In the genomic region with DNA sequence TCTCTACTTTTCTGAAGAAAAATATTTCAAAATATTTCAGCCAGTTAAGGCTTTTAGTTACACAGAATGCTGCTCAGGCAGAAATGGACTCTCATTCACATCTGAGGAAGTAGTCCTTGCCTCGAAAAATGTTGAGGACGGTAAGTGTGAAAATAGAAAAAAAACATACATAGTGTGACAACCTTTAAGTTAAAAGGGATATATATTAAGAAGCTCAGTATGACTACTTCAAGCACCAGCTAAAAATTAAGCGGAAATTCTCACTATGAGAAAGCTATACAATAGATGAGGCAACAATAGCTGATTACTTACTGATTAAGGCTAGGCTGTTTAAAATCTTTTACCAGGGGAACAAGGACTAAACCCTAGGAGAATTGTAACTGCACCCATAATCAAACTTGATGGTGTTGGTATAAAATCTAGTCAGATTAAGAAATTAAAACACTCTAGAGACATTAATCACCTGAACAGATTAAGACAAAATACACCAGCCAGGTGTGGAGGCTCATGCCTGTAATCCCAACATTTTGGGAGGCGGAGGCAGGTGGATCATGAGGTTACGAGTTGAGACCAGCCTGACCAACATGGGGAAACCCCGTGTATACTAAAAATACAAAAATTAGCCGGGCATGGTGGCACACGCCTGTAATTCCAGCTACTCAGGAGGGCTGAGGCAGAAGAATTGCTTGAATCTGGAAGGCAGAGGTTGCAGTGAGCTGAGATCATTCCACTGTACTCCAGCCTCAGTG, we compare ENCODE assay signal across 23 cellular contexts. TPM values are rescaled to one million over a fixed set of nuclear protein-coding genes. Genes with fewer than 3 reads are reported as not detected.
DNase-seq lines count a peak whose midpoint lies in the region; ATAC-seq, FAIRE-seq and TF ChIP-seq lines count a peak whose summit lies in the region.
"Had no signal": no experiment of that assay in that cellular context is flagged by ENCODE, and none has a peak within 500 bp of the region (broad histone marks: within the 10 kb centered on the region; RNA-seq: fewer than 3 reads in every experiment).

No MANE protein-coding gene starts in this region.

- SMC1A ChIA-PET in GM12878 (lab: Charles Lee; ENCODE audit: uncharacterized antibody, unreplicated experiment) = interaction anchor here (0.7 to 2.1 kb wide), 7 partner anchors 11 to 391 kb away, joined by 3 to 9 read pairs (median 4); no protein-coding TSS in a partner anchor

- H3K79me2 ChIP-seq in PC-9 (ENCODE audit: low read depth) (peaks cover 89% of the 10 kb centered on the region), GM12878 (ENCODE audit: control insufficient read depth, insufficient read depth, low read length) (peaks cover 41% of the 10 kb centered on the region)

- H3K9me2 ChIP-seq in PC-9 (ENCODE audit: insufficient read depth) = no peaks in the 10 kb centered on the region

- H3K4me1 ChIP-seq in PC-9 (replicated peaks; ENCODE audit: insufficient read depth) = no peaks in the 10 kb centered on the region
- H3K4me1 ChIP-seq in GM12878 (ENCODE audit: control insufficient read depth, insufficient read depth, low read length) = peaks cover 7% of the 10 kb centered on the region
- H3K4me1 ChIP-seq: colonic mucosa had no signal

- no peak for TF ChIP-seq EP300 in GM12878 (IDR thresholded peaks at IDR 0.05; ENCODE audit: borderline replicate concordance in 1 of 2, control insufficient read depth in 1 of 2, low read depth in 2 of 2, low read length in 2 of 2)

- RAD21 ChIA-PET in GM12878 (lab: Charles Lee; ENCODE audit: unreplicated experiment) = interaction anchor here (1.1 to 1.4 kb wide), 2 partner anchors 169 to 241 kb away, joined by 3 read pairs; partner anchors contain the start of genes CHD8 and SUPT16H

- peaks cover 78% of the 10 kb centered on the region for H3K36me3 Mint-ChIP-seq in activated CD4-positive, alpha-beta T cell treated with anti-CD3 and anti-CD28 coated beads for 36 hours (ENCODE audit: low read depth)
- peaks cover 55% of the 10 kb centered on the region for H3K36me3 Mint-ChIP-seq in natural killer cell treated with Interleukin-12 subunit alpha and Interleukin-12 subunit beta and Interleukin-15 and Interleukin-18, amount 100 ng/mL, for 72 hours

- H2AFZ ChIP-seq in PC-9 (no peak overlapping the region), GM12878 (ENCODE audit: control insufficient read depth, low read depth, low read length) (no peak overlapping the region)
- H2AFZ ChIP-seq: GM23248 had no signal

- H3K4me1 Mint-ChIP-seq in activated CD4-positive, alpha-beta T cell treated with anti-CD3 and anti-CD28 coated beads for 36 hours = peaks cover 74% of the 10 kb centered on the region
- H3K4me1 Mint-ChIP-seq in natural killer cell treated with Interleukin-12 subunit alpha and Interleukin-12 subunit beta and Interleukin-15 and Interleukin-18, amount 100 ng/mL, for 72 hours (ENCODE audit: low read depth in 2 of 2) = peaks cover 50 to 64% of the 10 kb centered on the region in 2 donors
- H3K4me1 Mint-ChIP-seq: CD14-positive monocyte had no signal

- no peak for TF ChIP-seq RAD21 in GM12878 (IDR thresholded peaks at IDR 0.05; ENCODE audit: insufficient read depth, low read depth, low read length)

- H3K9ac ChIP-seq in GM12878 (ENCODE audit: control insufficient read depth, insufficient read depth, low read length) = no peak overlapping the region
- H3K9ac ChIP-seq: GM23248 had no signal

- no peaks in the 10 kb centered on the region for H3K27me3 Mint-ChIP-seq in activated CD4-positive, alpha-beta T cell treated with anti-CD3 and anti-CD28 coated beads for 36 hours
- H3K27me3 Mint-ChIP-seq in natural killer cell treated with Interleukin-12 subunit alpha and Interleukin-12 subunit beta and Interleukin-15 and Interleukin-18, amount 100 ng/mL, for 72 hours = no peaks in the 10 kb centered on the region

- CTCF ChIA-PET in activated CD4-positive, alpha-beta T cell treated with anti-CD3 and anti-CD28 coated beads for 36 hours (lab: Charles Lee) = interaction anchor here (1.2 to 2.2 kb wide), 7 partner anchors 9 to 112 kb away, joined by 3 to 6 read pairs (median 4); no protein-coding TSS in a partner anchor
- CTCF ChIA-PET in PC-9 (lab: Charles Lee) = no interaction called here
- CTCF ChIA-PET in GM12878 (lab: Yijun Ruan, JAX) = interaction anchor here (0.6 to 1.6 kb wide), 6 partner anchors 11 to 189 kb away, joined by 3 to 4 read pairs (median 4); partner anchors contain the start of gene SUPT16H

- no peak for TF ChIP-seq POLR2A in GM12878 (IDR thresholded peaks at IDR 0.05; ENCODE audit: low read depth, low read length)

- TF ChIP-seq CTCF in PC-9 (conservative IDR thresholded peaks at IDR 0.05) (no peak), GM12878 (IDR thresholded peaks at IDR 0.05 in 2 of 3, conservative IDR thresholded peaks at IDR 0.05 in 1 of 3; ENCODE audit: control insufficient read depth in 2 of 3, extremely low read depth in 1 of 3, insufficient read depth in 1 of 3, low read depth in 3 of 3, low read length in 3 of 3) (no peak), omental fat pad (IDR thresholded peaks at IDR 0.05) (no peak)

- in situ Hi-C loops in GM12878 (cut with MboI) = no loop called here

- DNase-seq in activated CD4-positive, alpha-beta T cell treated with anti-CD3 and anti-CD28 coated beads for 36 hours = no peak
- DNase-seq in activated CD4-positive, alpha-beta T cell treated with anti-CD3 and anti-CD28 coated beads for 1 hour = no peak
- DNase-seq in PC-9 (no peak), GM12878 (ENCODE audit: low read depth, low spot score) (no peak), GM19240 (ENCODE audit: insufficient read length, low spot score) (no peak), AML-193 (lab: John Stamatoyannopoulos, UW) (no peak), omental fat pad (ENCODE audit: low spot score) (no peak)
- DNase-seq in natural killer cell treated with Interleukin-12 subunit alpha and Interleukin-12 subunit beta and Interleukin-15 and Interleukin-18, amount 100 ng/mL, for 72 hours (ENCODE audit: low spot score) = no peak
- DNase-seq: colonic mucosa, EL, erythroblast, glutamatergic neuron, GM23248, mesendoderm, NCI-H187, NCI-H524 treated with DMSO at 0.1 percent for 48 hours, occipital lobe had no signal

- H3K4me3 Mint-ChIP-seq in activated CD4-positive, alpha-beta T cell treated with anti-CD3 and anti-CD28 coated beads for 36 hours = peak overlapping the region; percentile 23
- peak overlapping the region; percentile 69 for H3K4me3 Mint-ChIP-seq in natural killer cell treated with Interleukin-12 subunit alpha and Interleukin-12 subunit beta and Interleukin-15 and Interleukin-18, amount 100 ng/mL, for 72 hours
- H3K4me3 Mint-ChIP-seq: CD14-positive monocyte had no signal

- H4K20me1 ChIP-seq in PC-9 (ENCODE audit: insufficient read depth) (peaks cover 94% of the 10 kb centered on the region), GM12878 (ENCODE audit: control insufficient read depth, insufficient read depth) (peaks cover 10% of the 10 kb centered on the region)

- H3K4me2 ChIP-seq in PC-9 (no peak overlapping the region), GM12878 (ENCODE audit: control insufficient read depth, insufficient read depth) (no peak overlapping the region)

- FAIRE-seq in GM12878 (lab: Jason Lieb, UNC) = no peak
- FAIRE-seq: islet of Langerhans had no signal

- H3K27me3 ChIP-seq in PC-9 (ENCODE audit: insufficient read depth, low read depth) (no peaks in the 10 kb centered on the region), GM12878 (replicated peaks in 1 of 2; ENCODE audit: control insufficient read depth in 2 of 2, insufficient read depth in 2 of 2, low read length in 1 of 2) (no peaks in the 10 kb centered on the region)
- H3K27me3 ChIP-seq: colonic mucosa had no signal

- 17% methylated on average over 8 of the region's 8 CpGs for WGBS in GM12878 (ENCODE audit: insufficient coverage, insufficient replicate concordance, low lambda C conversion rate, missing lambda C conversion rate)

- H3F3A ChIP-seq in PC-9 (ENCODE audit: insufficient read depth, low read depth) = peaks cover 96% of the 10 kb centered on the region

- BruUV-seq in PC-9 (replicated peaks; lab: Mats Ljungman, UMichigan) (no TSS peak), GM12878 (replicated peaks; lab: Mats Ljungman, UMichigan) (no TSS peak)

- H3K4me3 ChIP-seq in PC-9 (no peak overlapping the region), GM12878 (no peak overlapping the region)
- H3K4me3 ChIP-seq: colonic mucosa, GM23248 had no signal

- intact Hi-C loops in activated CD4-positive, alpha-beta T cell treated with anti-CD3 and anti-CD28 coated beads for 36 hours (cut with DNase I, micrococcal nuclease) = no loop called here
- intact Hi-C loops in PC-9 (cut with micrococcal nuclease; ENCODE audit: unreplicated experiment) (no loop called here), GM12878 (cut with micrococcal nuclease; ENCODE audit: unreplicated experiment) (no loop called here)

- no peaks in the 10 kb centered on the region for H3K9me3 Mint-ChIP-seq in activated CD4-positive, alpha-beta T cell treated with anti-CD3 and anti-CD28 coated beads for 36 hours (ENCODE audit: low read depth)
- H3K9me3 Mint-ChIP-seq in natural killer cell treated with Interleukin-12 subunit alpha and Interleukin-12 subunit beta and Interleukin-15 and Interleukin-18, amount 100 ng/mL, for 72 hours = no peaks in the 10 kb centered on the region

- POLR2A ChIA-PET in activated CD4-positive, alpha-beta T cell treated with anti-CD3 and anti-CD28 coated beads for 36 hours (lab: Charles Lee) = interaction anchor here (0.6 to 2.8 kb wide), 6 partner anchors 13 to 234 kb away, joined by 3 to 16 read pairs (median 5); no protein-coding TSS in a partner anchor
- POLR2A ChIA-PET in PC-9 (lab: Charles Lee; ENCODE audit: unreplicated experiment) = no interaction called here
- POLR2A ChIA-PET in GM12878 (lab: Charles Lee) = interaction anchor here (0.6 to 0.9 kb wide), 3 partner anchors 14 to 361 kb away, joined by 3 read pairs; no protein-coding TSS in a partner anchor

- H3K27ac ChIP-seq in PC-9 = peak overlapping the region; percentile 15
- no peak overlapping the region for H3K27ac ChIP-seq in GM12878 (ENCODE audit: control insufficient read depth, insufficient read depth)
- H3K27ac ChIP-seq: colonic mucosa had no signal

- peak overlapping the region; percentile 73 for H3K27ac Mint-ChIP-seq in activated CD4-positive, alpha-beta T cell treated with anti-CD3 and anti-CD28 coated beads for 36 hours
- H3K27ac Mint-ChIP-seq in natural killer cell treated with Interleukin-12 subunit alpha and Interleukin-12 subunit beta and Interleukin-15 and Interleukin-18, amount 100 ng/mL, for 72 hours = peak overlapping the region; percentile 82 to 90

- H3K36me3 ChIP-seq in PC-9 (ENCODE audit: low read depth) (peaks cover 71% of the 10 kb centered on the region), GM12878 (ENCODE audit: control insufficient read depth in 2 of 2, insufficient read depth in 2 of 2, low read length in 1 of 2) (peaks cover 10 to 44% of the 10 kb centered on the region in 2 experiments)

- peak; percentile 56 for ATAC-seq in activated CD4-positive, alpha-beta T cell treated with anti-CD3 and anti-CD28 coated beads for 36 hours
- ATAC-seq in GM12878 (peak; percentile 11; the same call in 2 of the 3 replicates), omental fat pad (ENCODE audit: low FRiP score) (no peak)
- peak; percentile 48 to 81 for ATAC-seq in natural killer cell treated with Interleukin-12 subunit alpha and Interleukin-12 subunit beta and Interleukin-15 and Interleukin-18, amount 100 ng/mL, for 72 hours

- H3K9me3 ChIP-seq in PC-9 (ENCODE audit: insufficient read depth, low read depth) = no peaks in the 10 kb centered on the region
- no peaks in the 10 kb centered on the region for H3K9me3 ChIP-seq in GM12878 (replicated peaks; ENCODE audit: control insufficient read depth, insufficient read depth, low read length)
- H3K9me3 ChIP-seq: colonic mucosa had no signal

RNA-seq across cellular contexts. Expression of gene HNRNPC, which starts 53.9 kb away (rescaled TPM):
- 1,000 to 10,000 TPM; 1,155 to 1,665 TPM for total RNA-seq in activated CD4-positive, alpha-beta T cell treated with anti-CD3 and anti-CD28 coated beads for 36 hours
- total RNA-seq in PC-9 (2021) = 486 and 550 TPM in 2 replicates
- 614 and 625 TPM in 2 replicates for total RNA-seq in GM12878 (2013; cell fraction: nucleolus; rRNA removed)
- 911 and 918 TPM in 2 replicates for total RNA-seq in GM12878 (2014; rRNA removed)
- total RNA-seq in GM12878 (2014; rRNA removed; fragmentation: Illumina TruSeq; extraction: Trizol) = 1,200 and 1,219 TPM in 2 replicates
- total RNA-seq in GM12878 (2021) = 766 and 773 TPM in 2 replicates
- 683 TPM for polyA plus RNA-seq in GM12878 (2011; ENCODE audit: low read depth)
- polyA plus RNA-seq in GM12878 (2011; rRNA removed) = 1,305 and 1,562 TPM in 2 replicates
- 561 and 849 TPM in 2 replicates for polyA plus RNA-seq in GM12878 (2011; cell fraction: cytosol; rRNA removed)
- polyA plus RNA-seq in GM12878 (2011; cell fraction: nucleus; rRNA removed) = 413 and 577 TPM in 2 replicates
- 661 and 837 TPM in 2 replicates for polyA plus RNA-seq in GM12878 (2012)
- polyA plus RNA-seq in GM12878 (2014; fragmentation: Illumina TruSeq; extraction: Trizol) = 1,492 and 1,839 TPM in 2 replicates
- 1,000 to 10,000 TPM in 1 of 2 experiments, 100 to 1,000 TPM in 1; 679 to 1,422 TPM for polyA plus RNA-seq in GM12878 (2014; fragmentation: Nextera tagmentation; extraction: Ambion mirVana)
- polyA plus RNA-seq in GM12878 (2014; rRNA removed) = 866 and 889 TPM in 2 replicates
- polyA plus RNA-seq in GM12878 (2016; fragmentation: Nextera tagmentation; extraction: Ambion mirVana) = 1,000 to 10,000 TPM; 1,325 to 1,341 TPM
- 736 and 779 TPM in 2 replicates for polyA minus RNA-seq in GM12878 (2011; rRNA and poly(A)+ RNA removed)
- polyA minus RNA-seq in GM12878 (2011; cell fraction: cytosol; rRNA and poly(A)+ RNA removed) = 204 and 236 TPM in 2 replicates
- 243 and 440 TPM in 2 replicates for polyA minus RNA-seq in GM12878 (2011; cell fraction: nucleus; rRNA and poly(A)+ RNA removed)
- 100 to 1,000 TPM; 834 to 917 TPM for total RNA-seq in natural killer cell treated with Interleukin-12 subunit alpha and Interleukin-12 subunit beta and Interleukin-15 and Interleukin-18, amount 100 ng/mL, for 72 hours
- total RNA-seq in omental fat pad = 100 to 1,000 TPM; 361 to 619 (median 454) TPM

RNA-seq across cellular contexts. Expression of gene OR5AU1, which starts 59.4 kb away (rescaled TPM):
- under 1 TPM in 1 of 2 experiments, not detected in 1; 0.02 TPM for total RNA-seq in activated CD4-positive, alpha-beta T cell treated with anti-CD3 and anti-CD28 coated beads for 36 hours
- total RNA-seq in PC-9 (2021) = not detected in 2 replicates
- not detected in 2 replicates for total RNA-seq in GM12878 (2013; cell fraction: nucleolus; rRNA removed)
- total RNA-seq in GM12878 (2014; rRNA removed) = not detected in 2 replicates
- total RNA-seq in GM12878 (2014; rRNA removed; fragmentation: Illumina TruSeq; extraction: Trizol) = not detected in 2 replicates
- total RNA-seq in GM12878 (2021) = not detected in 2 replicates
- polyA plus RNA-seq in GM12878 (2011; ENCODE audit: low read depth) = not detected
- not detected in 2 replicates for polyA plus RNA-seq in GM12878 (2011; rRNA removed)
- not detected in 2 replicates for polyA plus RNA-seq in GM12878 (2011; cell fraction: cytosol; rRNA removed)
- polyA plus RNA-seq in GM12878 (2011; cell fraction: nucleus; rRNA removed) = not detected in 2 replicates
- not detected in 2 replicates for polyA plus RNA-seq in GM12878 (2012)
- polyA plus RNA-seq in GM12878 (2014; fragmentation: Illumina TruSeq; extraction: Trizol) = not detected in 2 replicates
- polyA plus RNA-seq in GM12878 (2014; fragmentation: Nextera tagmentation; extraction: Ambion mirVana) = not detected
- not detected in 2 replicates for polyA plus RNA-seq in GM12878 (2014; rRNA removed)
- polyA plus RNA-seq in GM12878 (2016; fragmentation: Nextera tagmentation; extraction: Ambion mirVana) = not detected
- not detected in 2 replicates for polyA minus RNA-seq in GM12878 (2011; rRNA and poly(A)+ RNA removed)
- polyA minus RNA-seq in GM12878 (2011; cell fraction: cytosol; rRNA and poly(A)+ RNA removed) = not detected in 2 replicates
- not detected in 2 replicates for polyA minus RNA-seq in GM12878 (2011; cell fraction: nucleus; rRNA and poly(A)+ RNA removed)
- not detected for total RNA-seq in natural killer cell treated with Interleukin-12 subunit alpha and Interleukin-12 subunit beta and Interleukin-15 and Interleukin-18, amount 100 ng/mL, for 72 hours
- under 1 TPM in 1 of 4 donors, not detected in 3; 0.09 TPM for total RNA-seq in omental fat pad
- total RNA-seq: A172, colonic mucosa, GM23248, HT-29, occipital lobe, skeletal muscle tissue, ureter had no signal
- polyA plus RNA-seq: CD14-positive monocyte, GM23248 had no signal
